ENCODE assay signal across 8 cellular contexts in the genomic region with DNA sequence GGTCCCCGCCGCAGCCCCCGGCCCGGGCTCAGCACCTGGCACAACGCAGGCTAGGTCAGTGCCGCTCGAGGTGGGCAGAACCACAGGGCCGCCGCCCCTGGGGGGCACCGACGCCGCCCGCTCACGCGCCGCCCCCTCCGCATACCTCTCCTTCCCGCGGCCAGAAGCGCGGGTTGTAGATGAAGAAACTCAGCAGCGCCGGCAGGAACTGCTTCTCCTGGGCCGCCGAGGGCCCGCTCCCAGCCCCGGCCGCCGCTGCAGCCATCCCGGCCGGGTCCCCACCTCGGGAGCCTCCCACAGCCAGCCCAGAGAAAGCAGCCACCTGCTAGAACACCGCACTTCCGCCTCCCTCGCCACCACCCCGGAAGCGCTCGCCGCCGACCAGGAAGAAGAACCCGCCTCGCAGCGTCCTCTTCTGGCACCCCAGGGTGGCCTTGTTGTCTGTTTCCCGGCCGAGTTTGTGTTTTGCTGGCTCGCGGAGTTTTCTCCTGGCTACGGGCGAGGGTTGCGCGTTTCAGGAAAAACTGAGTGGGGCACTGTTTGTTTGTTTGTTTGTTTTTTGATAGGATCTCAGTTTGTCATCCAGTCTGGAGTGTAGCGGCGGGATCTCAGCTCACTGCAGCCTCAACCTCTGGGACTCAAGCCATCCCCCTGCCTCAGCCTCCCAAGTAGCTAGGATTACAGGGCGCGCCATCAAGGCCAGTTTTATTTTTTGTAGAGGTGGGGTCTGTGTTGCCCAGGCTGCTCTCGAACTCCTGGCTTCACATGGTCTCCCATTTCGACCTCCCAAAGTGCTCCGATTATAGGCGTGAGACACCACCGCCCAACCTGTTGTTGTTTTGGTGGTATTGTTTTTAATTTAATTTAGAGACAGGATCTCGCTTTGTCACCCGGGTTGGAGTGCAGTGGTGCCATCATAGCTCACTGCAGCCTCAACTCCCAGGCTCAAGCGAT. TPM values are rescaled to one million over a fixed set of nuclear protein-coding genes. Genes with fewer than 3 reads are reported as not detected.
DNase-seq lines count a peak whose midpoint lies in the region; ATAC-seq lines count a peak whose summit lies in the region.

No MANE protein-coding gene starts in this region.

- no peak overlapping the region for H2BK5ac ChIP-seq in mesenchymal stem cell (ENCODE audit: low read depth, low read length, poor library complexity, severe bottlenecking)

- H3K27ac ChIP-seq in CD4-positive, alpha-beta memory T cell (ENCODE audit: low read depth, low read length), result peak overlapping the region; percentile 65
- no peak overlapping the region for H3K27ac ChIP-seq in mesenchymal stem cell (ENCODE audit: low read length, poor library complexity, severe bottlenecking)

- peak overlapping the region; percentile 94 for H2AFZ ChIP-seq in mesenchymal stem cell (ENCODE audit: low read depth, low read length)

- peak overlapping the region; percentile 71 for H3K4me2 ChIP-seq in mesenchymal stem cell (ENCODE audit: low read length, poor library complexity, severe bottlenecking)

- H2BK12ac ChIP-seq in mesenchymal stem cell (ENCODE audit: low read length in 2 of 2), result no peak overlapping the region

- no peaks in the 10 kb centered on the region for H3K36me3 ChIP-seq in CD4-positive, alpha-beta memory T cell (ENCODE audit: insufficient read depth, low read length)
- peaks cover 7 to 8% of the 10 kb centered on the region in 2 experiments for H3K36me3 ChIP-seq in mesenchymal stem cell (ENCODE audit: control insufficient read depth in 1 of 2, insufficient read depth in 2 of 2, low read depth in 1 of 2, low read length in 2 of 2)

- H3K9ac ChIP-seq in mesenchymal stem cell (ENCODE audit: low read length), result peak overlapping the region; percentile 91

- peaks cover 10 to 35% (median 19%) of the 10 kb centered on the region in 4 donors for H3K4me1 Mint-ChIP-seq in CD4-positive, alpha-beta memory T cell

- POLR2A ChIA-PET in CD4-positive, alpha-beta memory T cell (lab: Charles Lee; ENCODE audit: partially characterized antibody), result interaction anchor here (1.0 to 2.8 kb wide), 2 partner anchors 100 to 855 kb away, joined by 3 to 13 read pairs; partner anchors contain the start of genes ASNS and SDHAF3

- DNase-seq in CD4-positive, alpha-beta memory T cell, result peak; percentile 81 to 85 (median 83)
- DNase-seq in NCI-H748 treated with DMSO at 0.1 percent for 48 hours (lab: John Stamatoyannopoulos, UW), result peak; percentile 38
- DNase-seq in activated CD8-positive, alpha-beta memory T cell treated with anti-CD3 and anti-CD28 coated beads for 1 hour (ENCODE audit: extremely low read depth in 1 of 2, low read depth in 1 of 2), result peak; percentile 46 to 74
- peak; percentile 54 for DNase-seq in effector CD8-positive, alpha-beta T cell (lab: John Stamatoyannopoulos, UW)
- DNase-seq in mesenchymal stem cell, result peak; percentile 68
- DNase-seq in stimulated activated CD8-positive, alpha-beta memory T cell treated with anti-CD3 and anti-CD28 coated beads, Interleukin-12 subunit alpha, Interleukin-12 subunit beta, amount 100 ng/mL, for 4 hours (ENCODE audit: low read depth), result peak; percentile 67

- ATAC-seq in GM19351 (IDR thresholded peaks at IDR 0.05; ENCODE audit: unreplicated experiment), result peak; percentile 97
- peak; percentile 90 for ATAC-seq in HG03469 (IDR thresholded peaks at IDR 0.05; ENCODE audit: unreplicated experiment)

- no peaks in the 10 kb centered on the region for H3K9me3 ChIP-seq in CD4-positive, alpha-beta memory T cell (ENCODE audit: control insufficient read depth in 1 of 2, low read length in 2 of 2)
- no peaks in the 10 kb centered on the region for H3K9me3 ChIP-seq in mesenchymal stem cell (ENCODE audit: control insufficient read depth, low read length)

- H2AK5ac ChIP-seq in mesenchymal stem cell (ENCODE audit: low read length, severe bottlenecking), result no peak overlapping the region

- H3K4me3 Mint-ChIP-seq in CD4-positive, alpha-beta memory T cell, result peak overlapping the region; percentile 93 to 98 (median 96)

- H3K27ac Mint-ChIP-seq in CD4-positive, alpha-beta memory T cell, result peak overlapping the region; percentile 86 to 96 (median 95)

- peak overlapping the region; percentile 93 for H4K8ac ChIP-seq in mesenchymal stem cell (ENCODE audit: low read length)

- 8% methylated on average over 39 of the region's 63 CpGs for WGBS in mesenchymal stem cell

- no peak overlapping the region for H2BK15ac ChIP-seq in mesenchymal stem cell (ENCODE audit: low read depth, poor library complexity, severe bottlenecking)

- H3K79me1 ChIP-seq in mesenchymal stem cell (replicated peaks; ENCODE audit: low read length, poor library complexity, severe bottlenecking), result peaks cover 9% of the 10 kb centered on the region

- CTCF ChIA-PET in CD4-positive, alpha-beta memory T cell (lab: Charles Lee; ENCODE audit: partially characterized antibody), result no interaction called here

- peak overlapping the region in 1 of 2 experiments; percentile 98 for H3K14ac ChIP-seq in mesenchymal stem cell (ENCODE audit: low read length in 2 of 2)

- peak overlapping the region; percentile 91 to 93 for H3K4me3 ChIP-seq in CD4-positive, alpha-beta memory T cell (ENCODE audit: low read length in 2 of 2)
- H3K4me3 ChIP-seq in mesenchymal stem cell (ENCODE audit: insufficient read depth in 1 of 2, low read depth in 1 of 2, low read length in 2 of 2), result peak overlapping the region; percentile 93 to 97

- peak overlapping the region; percentile 72 to 79 for H3K18ac ChIP-seq in mesenchymal stem cell (ENCODE audit: low read depth in 1 of 2, low read length in 2 of 2)

- intact Hi-C loops in CD4-positive, alpha-beta memory T cell (cut with micrococcal nuclease), result loop anchor here (1.0 to 2.0 kb wide), 4 partner anchors 100 to 855 kb away; partner anchors contain the start of genes ASNS, BRI3, LMTK2 and SDHAF3

- peaks cover 0 to 2% (median 0%) of the 10 kb centered on the region in 8 donors for H3K9me3 Mint-ChIP-seq in CD4-positive, alpha-beta memory T cell

- peaks cover 15% of the 10 kb centered on the region for H3K4me1 ChIP-seq in CD4-positive, alpha-beta memory T cell (ENCODE audit: insufficient read depth, low read length)
- peaks cover 8% of the 10 kb centered on the region for H3K4me1 ChIP-seq in mesenchymal stem cell (ENCODE audit: control insufficient read depth, insufficient read depth, low read depth, low read length)

- H3K23ac ChIP-seq in mesenchymal stem cell (ENCODE audit: low read length in 2 of 2), result no peak overlapping the region

- peak overlapping the region; percentile 49 for H4K91ac ChIP-seq in mesenchymal stem cell (ENCODE audit: low read length)

- H3K27me3 ChIP-seq in CD4-positive, alpha-beta memory T cell (ENCODE audit: insufficient read depth, low read length), result no peaks in the 10 kb centered on the region
- H3K27me3 ChIP-seq in mesenchymal stem cell (ENCODE audit: control insufficient read depth in 1 of 2, insufficient read depth in 1 of 2, low read length in 2 of 2), result no peaks in the 10 kb centered on the region

- H2BK120ac ChIP-seq in mesenchymal stem cell (ENCODE audit: low read depth, low read length), result no peak overlapping the region

- peaks cover 5 to 31% of the 10 kb centered on the region in 2 donors for H3K36me3 Mint-ChIP-seq in CD4-positive, alpha-beta memory T cell

- peak overlapping the region; percentile 78 to 85 for H3K4ac ChIP-seq in mesenchymal stem cell (ENCODE audit: low read depth in 1 of 2, low read length in 2 of 2)

- no peaks in the 10 kb centered on the region for H3K27me3 Mint-ChIP-seq in CD4-positive, alpha-beta memory T cell

RNA-seq across cellular contexts. Expression of gene OCM2, which starts 17.7 kb away (rescaled TPM):
- total RNA-seq in CD4-positive, alpha-beta memory T cell, result not detected
- polyA plus RNA-seq in CD4-positive, alpha-beta memory T cell, result not detected
- polyA plus RNA-seq in mesenchymal stem cell (2013, experiment 1 of 2), result not detected
- not detected for polyA plus RNA-seq in mesenchymal stem cell (2013, experiment 2 of 2)
